ENCODE assay signal across 21 cellular contexts in genomic region chr20:63310265-63310971, GRCh38. TPM values are rescaled to one million over a fixed set of nuclear protein-coding genes. Genes with fewer than 3 reads are reported as not detected.
DNase-seq lines count a peak whose midpoint lies in the region; ATAC-seq and TF ChIP-seq lines count a peak whose summit lies in the region.
"Had no signal": no experiment of that assay in that cellular context is flagged by ENCODE, and none has a peak within 500 bp of the region (broad histone marks: within the 10 kb centered on the region; RNA-seq: fewer than 3 reads in every experiment).

No MANE protein-coding gene starts in this region.

- no peak overlapping the region for H2AFZ ChIP-seq in GM23248

- no peaks in the 10 kb centered on the region for H3F3A ChIP-seq in GM23248 (ENCODE audit: insufficient read depth)

- WGBS in GM23248 (ENCODE audit: low coverage in 1 of 2, low lambda C conversion rate in 2 of 2, missing lambda C conversion rate in 2 of 2), 2 experiments: 36 to 45% methylated on average over 16 to 19 of the region's 20 CpGs

- TF ChIP-seq CTCF in vagina (IDR thresholded peaks at IDR 0.05): no peak
- TF ChIP-seq CTCF in GM10248 (IDR thresholded peaks at IDR 0.05; ENCODE audit: control extremely low read depth, extremely low read depth, low read depth, missing control alignments): no peak

- H3K27ac ChIP-seq in BLaER1 (no peak overlapping the region), GM23248 (no peak overlapping the region), vagina (no peak overlapping the region)
- H3K27ac ChIP-seq: suprapubic skin, upper lobe of right lung had no signal

- in situ Hi-C loops in GM23248 (cut with MboI): no loop called here

- H4K20me1 ChIP-seq in BLaER1: peaks cover 8% of the 10 kb centered on the region; the same call in 1 of the 2 replicates
- H4K20me1 ChIP-seq in GM23248 (ENCODE audit: insufficient read depth): no peaks in the 10 kb centered on the region

- H3K9me2 ChIP-seq in GM23248 (ENCODE audit: insufficient read depth): no peaks in the 10 kb centered on the region

- DNase-seq in GM23248 (peak; percentile 73), RPMI8226 (peak; percentile 7), kidney glomerular epithelial cell (lab: John Stamatoyannopoulos, UW) (peak; percentile 6), vagina (ENCODE audit: extremely low spot score in 2 of 2) (no peak), GM10248 (ENCODE audit: extremely low spot score) (no peak)
- DNase-seq: activated T-cell treated with anti-CD3 and anti-CD28 coated beads, Interleukin-2, amount 50 U/mL, for 4 hours; DND-41; mammary epithelial cell; NCI-H2081 treated with DMSO at 0.1 percent for 48 hours; NCI-H226; stimulated activated naive B cell treated with anti-CD40 and anti-IgM and Interleukin-4, amounts not matched to agents 10 μg/mL and 1 μg/mL and 100 μg/mL, for 72 hours; T-helper 9 cell; upper lobe of right lung had no signal

- intact Hi-C loops in vagina (cut with DNase I): loop anchor here (5.0 kb wide), 1 partner anchor 67 kb away; no protein-coding TSS in a partner anchor

- H3K4me1 ChIP-seq in BLaER1: peaks cover 53% of the 10 kb centered on the region
- H3K4me1 ChIP-seq in GM23248 (ENCODE audit: insufficient read depth): no peaks in the 10 kb centered on the region
- H3K4me1 ChIP-seq in vagina: no peaks in the 10 kb centered on the region
- H3K4me1 ChIP-seq: suprapubic skin, upper lobe of right lung had no signal

- CTCF ChIA-PET in GM10248 (lab: Yijun Ruan, JAX): interaction anchor here (0.9 to 2.7 kb wide), 10 partner anchors 9 to 84 kb away, joined by 3 to 18 read pairs (median 3); no protein-coding TSS in a partner anchor

- H3K4me2 ChIP-seq in BLaER1 (peak overlapping the region; percentile 37), GM23248 (ENCODE audit: unreplicated experiment) (no peak overlapping the region)

- H3K9me3 ChIP-seq in BLaER1 (no peaks in the 10 kb centered on the region), GM23248 (ENCODE audit: low read depth) (no peaks in the 10 kb centered on the region), vagina (no peaks in the 10 kb centered on the region)
- H3K9me3 ChIP-seq: suprapubic skin, upper lobe of right lung had no signal

- H3K27me3 ChIP-seq in BLaER1: peaks cover 27% of the 10 kb centered on the region; the same call in 1 of the 2 replicates
- peaks cover 3% of the 10 kb centered on the region; the same call in 1 of the 2 replicates for H3K27me3 ChIP-seq in GM23248 (replicated peaks; ENCODE audit: insufficient read depth)
- H3K27me3 ChIP-seq in vagina: no peaks in the 10 kb centered on the region

- H3K79me2 ChIP-seq in GM23248 (ENCODE audit: insufficient read depth): no peaks in the 10 kb centered on the region

- H3K4me3 ChIP-seq in BLaER1 (no peak overlapping the region), GM23248 (no peak overlapping the region), vagina (no peak overlapping the region)
- H3K4me3 ChIP-seq: suprapubic skin, upper lobe of right lung had no signal

- no peak for TF ChIP-seq POLR2A in vagina (IDR thresholded peaks at IDR 0.05)

- POLR2A ChIA-PET in GM10248 (lab: Yijun Ruan, JAX): no interaction called here

- no peaks in the 10 kb centered on the region for H3K36me3 ChIP-seq in BLaER1
- no peaks in the 10 kb centered on the region for H3K36me3 ChIP-seq in GM23248 (ENCODE audit: low read depth)
- H3K36me3 ChIP-seq in vagina: no peaks in the 10 kb centered on the region
- H3K36me3 ChIP-seq: suprapubic skin, upper lobe of right lung had no signal

- ATAC-seq in GM18861 (IDR thresholded peaks at IDR 0.05; ENCODE audit: unreplicated experiment): no peak

- H3K9ac ChIP-seq in BLaER1 (no peak overlapping the region), GM23248 (no peak overlapping the region)

RNA-seq across cellular contexts. Expression of gene COL20A1, which starts 17.4 kb away (rescaled TPM):
- total RNA-seq in GM23248 (2014; rRNA removed; shearing (Covaris generic)): not detected in 2 replicates
- not detected in 2 replicates for polyA plus RNA-seq in GM23248 (2016; fragmentation: Nextera tagmentation; extraction: Ambion mirVana)
- total RNA-seq in vagina: not detected
- total RNA-seq: activated T-cell treated with anti-CD3 and anti-CD28 coated beads, Interleukin-2, amount 50 U/mL, for 4 hours; Calu3; dermis microvascular lymphatic vessel endothelial cell; fibroblast of lung; mammary epithelial cell; suprapubic skin; upper lobe of right lung had no signal
- polyA plus RNA-seq: fibroblast of lung, IgD-negative memory B cell, keratinocyte, mammary epithelial cell had no signal

RNA-seq across cellular contexts. Expression of gene ARFGAP1, which starts 37.8 kb away (rescaled TPM):
- 88.5 and 105 TPM in 2 replicates for total RNA-seq in GM23248 (2014; rRNA removed; shearing (Covaris generic))
- polyA plus RNA-seq in GM23248 (2016; fragmentation: Nextera tagmentation; extraction: Ambion mirVana): 59.9 and 69.0 TPM in 2 replicates
- 44.7 TPM for total RNA-seq in vagina

RNA-seq across cellular contexts. Expression of gene CHRNA4, which starts 50.7 kb away (rescaled TPM):
- total RNA-seq in GM23248 (2014; rRNA removed; shearing (Covaris generic)): not detected in 2 replicates
- polyA plus RNA-seq in GM23248 (2016; fragmentation: Nextera tagmentation; extraction: Ambion mirVana): not detected in 2 replicates
- total RNA-seq in vagina: 0.25 TPM
- total RNA-seq: activated T-cell treated with anti-CD3 and anti-CD28 coated beads, Interleukin-2, amount 50 U/mL, for 4 hours; Calu3; fibroblast of lung; mammary epithelial cell; suprapubic skin had no signal
- polyA plus RNA-seq: fibroblast of lung, IgD-negative memory B cell, keratinocyte, mammary epithelial cell had no signal

RNA-seq across cellular contexts. Expression of gene NKAIN4, which starts 56.2 kb away (rescaled TPM):
- total RNA-seq in GM23248 (2014; rRNA removed; shearing (Covaris generic)): not detected in 2 replicates
- polyA plus RNA-seq in GM23248 (2016; fragmentation: Nextera tagmentation; extraction: Ambion mirVana): not detected in 2 replicates
- total RNA-seq in vagina: not detected
- total RNA-seq: activated T-cell treated with anti-CD3 and anti-CD28 coated beads, Interleukin-2, amount 50 U/mL, for 4 hours; Calu3; dermis microvascular lymphatic vessel endothelial cell; fibroblast of lung; upper lobe of right lung had no signal
- polyA plus RNA-seq: fibroblast of lung, IgD-negative memory B cell, keratinocyte, mammary epithelial cell had no signal

Comparison
In these comparisons a context has a peak if more than half of its experiments do, and no peak if none do; other contexts are left out.
1. DNase-seq: peak in GM23248 (single experiment), RPMI8226 (single experiment) and kidney glomerular epithelial cell (single experiment); none in vagina (0 of 2) and GM10248 (single experiment).